ENCODE assay signal across 8 cellular contexts in genomic region chr20:36951198-36951976, GRCh38. TPM values are rescaled to one million over a fixed set of nuclear protein-coding genes. Genes with fewer than 3 reads are reported as not detected.
DNase-seq lines count a peak whose midpoint lies in the region; TF ChIP-seq lines count a peak whose summit lies in the region.

Gene SAMHD1 (minus strand): TSS chr20:36951708. CDS start chr20:36951643, 65 bp downstream.

- H3K27me3 ChIP-seq in H7 (ENCODE audit: control insufficient read depth, insufficient read depth, low read length), result peaks cover 5% of the 10 kb centered on the region; the same call in 1 of the 2 replicates
- no peaks in the 10 kb centered on the region for H3K27me3 ChIP-seq in MM.1S (replicated peaks; ENCODE audit: insufficient read depth, low read length)
- H3K27me3 ChIP-seq in neural progenitor cell, result no peaks in the 10 kb centered on the region

- H3F3A ChIP-seq in MM.1S (ENCODE audit: insufficient read depth, low read length) (peaks cover 35% of the 10 kb centered on the region), neural progenitor cell (ENCODE audit: low read depth) (peaks cover 24% of the 10 kb centered on the region)

- no peak for TF ChIP-seq CTCF in MM.1S (IDR thresholded peaks at IDR 0.05; ENCODE audit: low read length)
- TF ChIP-seq CTCF in foreskin fibroblast (IDR thresholded peaks at IDR 0.05; ENCODE audit: low read depth, low read length), result no peak
- no peak for TF ChIP-seq CTCF in neural progenitor cell (IDR thresholded peaks at IDR 0.05)

- peak within 1 kb of the TSS; percentile 83 for H2AFZ ChIP-seq in MM.1S (ENCODE audit: low read length)
- peak within 1 kb of the TSS; percentile 81 for H2AFZ ChIP-seq in neural progenitor cell (replicated peaks)

- H3K79me2 ChIP-seq in MM.1S (ENCODE audit: low read length), result peaks cover 45% of the 10 kb centered on the region
- peaks cover 10% of the 10 kb centered on the region for H3K79me2 ChIP-seq in neural progenitor cell (ENCODE audit: low read depth)

- H3K9me2 ChIP-seq in MM.1S (replicated peaks; ENCODE audit: insufficient read depth, low read length), result no peaks in the 10 kb centered on the region

- DNase-seq in H7 (peak; percentile 99), MM.1S (peak; percentile 100), SIG-M5 (lab: John Stamatoyannopoulos, UW) (peak; percentile 65), activated gamma-delta T cell treated with Interleukin-2 at 50 U/mL for 16 hours (peak; percentile 86), foreskin fibroblast (peak; percentile 98 to 99), neural progenitor cell (ENCODE audit: low spot score) (peak; percentile 99), stromal cell of bone marrow (ENCODE audit: low read depth) (peak; percentile 96)

- peak within 1 kb of the TSS; percentile 56 for H3K27ac ChIP-seq in MM.1S (ENCODE audit: low read length)
- no peak within 1 kb of the TSS for H3K27ac ChIP-seq in neural progenitor cell

- no peaks in the 10 kb centered on the region for H4K20me1 ChIP-seq in MM.1S (ENCODE audit: insufficient read depth, low read length)
- H4K20me1 ChIP-seq in neural progenitor cell (ENCODE audit: low read depth), result no peaks in the 10 kb centered on the region

- H3K4me3 ChIP-seq in H7 (ENCODE audit: insufficient read depth, low read depth, low read length) (peak within 1 kb of the TSS; percentile 85), MM.1S (ENCODE audit: low read length) (peak within 1 kb of the TSS; percentile 86), foreskin fibroblast (ENCODE audit: low read depth in 1 of 2, low read length in 2 of 2) (peak within 1 kb of the TSS; percentile 89 to 95), neural progenitor cell (peak within 1 kb of the TSS; percentile 61)

- peak within 1 kb of the TSS; percentile 66 for H3K27ac Mint-ChIP-seq in neural progenitor cell

- peaks cover 20% of the 10 kb centered on the region for H3K4me1 ChIP-seq in ES-I3 (ENCODE audit: insufficient read depth, low read length)
- H3K4me1 ChIP-seq in MM.1S (ENCODE audit: low read length), result peaks cover 32% of the 10 kb centered on the region
- H3K4me1 ChIP-seq in neural progenitor cell, result peaks cover 7% of the 10 kb centered on the region

- peak within 1 kb of the TSS; percentile 93 for H3K4me3 Mint-ChIP-seq in neural progenitor cell

- no peaks in the 10 kb centered on the region for H3K9me3 ChIP-seq in ES-I3 (ENCODE audit: control insufficient read depth, insufficient read depth, low read length)
- no peaks in the 10 kb centered on the region for H3K9me3 ChIP-seq in MM.1S (replicated peaks; ENCODE audit: insufficient read depth, low read length)
- no peaks in the 10 kb centered on the region for H3K9me3 ChIP-seq in neural progenitor cell (ENCODE audit: low read depth)

- H3K4me2 ChIP-seq in MM.1S (ENCODE audit: low read depth, low read length) (peak within 1 kb of the TSS; percentile 86), neural progenitor cell (peak within 1 kb of the TSS; percentile 85)

- H3K4me1 Mint-ChIP-seq in neural progenitor cell, result peaks cover 11% of the 10 kb centered on the region

- H3K9ac ChIP-seq in ES-I3 (ENCODE audit: low read depth, low read length), result peak within 1 kb of the TSS; percentile 74
- H3K9ac ChIP-seq in MM.1S (ENCODE audit: low read length), result peak within 1 kb of the TSS; percentile 75
- H3K9ac ChIP-seq in neural progenitor cell, result no peak within 1 kb of the TSS

- peaks cover 25% of the 10 kb centered on the region for H3K27me3 Mint-ChIP-seq in neural progenitor cell (ENCODE audit: insufficient read depth, low read depth)

- no peaks in the 10 kb centered on the region for H3K36me3 Mint-ChIP-seq in neural progenitor cell

- H3K36me3 ChIP-seq in ES-I3 (ENCODE audit: insufficient read depth, low read length), result no peaks in the 10 kb centered on the region
- H3K36me3 ChIP-seq in H7 (replicated peaks; ENCODE audit: control insufficient read depth, insufficient read depth, low read length), result no peaks in the 10 kb centered on the region
- no peaks in the 10 kb centered on the region; the same call in 1 of the 2 replicates for H3K36me3 ChIP-seq in MM.1S (replicated peaks; ENCODE audit: insufficient read depth, low read length)
- H3K36me3 ChIP-seq in neural progenitor cell, result no peaks in the 10 kb centered on the region

- no peaks in the 10 kb centered on the region for H3K9me3 Mint-ChIP-seq in neural progenitor cell

RNA-seq across cellular contexts. Expression of gene SAMHD1, which starts in this region (rescaled TPM):
- 10.2 and 12.3 TPM in 2 replicates for total RNA-seq in H7 (2014; rRNA removed; shearing (Covaris generic))
- 12.2 and 29.0 TPM in 2 replicates for total RNA-seq in neural progenitor cell (ENCODE audit: low replicate concordance)
